In genomic region chr7:123719481-123719806, GRCh38 we compare ENCODE assay signal across 17 cellular contexts. TPM values are rescaled to one million over a fixed set of nuclear protein-coding genes. Genes with fewer than 3 reads are reported as not detected.
A peak's percentile ranks its signal among the peaks of the same experiment; 100 is the strongest.
DNase-seq lines count a peak whose midpoint lies in the region; ATAC-seq and TF ChIP-seq lines count a peak whose summit lies in the region.
"Had no signal": no experiment of that assay in that cellular context is flagged by ENCODE, and none has a peak within 500 bp of the region (broad histone marks: within the 10 kb centered on the region; RNA-seq: fewer than 3 reads in every experiment).

No MANE protein-coding gene starts in this region.

- H3K9me3 Mint-ChIP-seq in MCF 10A (ENCODE audit: unreplicated experiment): no peaks in the 10 kb centered on the region
- H3K9me3 Mint-ChIP-seq in activated CD8-positive, alpha-beta T cell treated with anti-CD3 and anti-CD28 coated beads, Interleukin-2, amount 10 ng/mL, durations not matched to agents 7 days and 5 days (ENCODE audit: insufficient read depth): no peaks in the 10 kb centered on the region
- H3K9me3 Mint-ChIP-seq in stimulated activated naive CD8-positive, alpha-beta T cell treated with anti-CD3 and anti-CD28 coated beads, Interleukin-15, amount 100 ng/mL, for 72 hours: no peaks in the 10 kb centered on the region

- TF ChIP-seq CTCF in MCF 10A (IDR thresholded peaks at IDR 0.05; ENCODE audit: unreplicated experiment): no peak
- TF ChIP-seq CTCF in mammary epithelial cell (conservative IDR thresholded peaks at IDR 0.05 in 1 of 2, IDR thresholded peaks at IDR 0.05 in 1 of 2; ENCODE audit: extremely low read depth in 1 of 2, insufficient read depth in 1 of 2, low read depth in 1 of 2, low read length in 2 of 2): no peak
- no peak for TF ChIP-seq CTCF in heart left ventricle (IDR thresholded peaks at IDR 0.05)

- dilution Hi-C loops in mammary epithelial cell (cut with HindIII; ENCODE audit: low sequenced_read_pairs): no loop called here

- intact Hi-C loops in MCF 10A (cut with micrococcal nuclease): no loop called here
- intact Hi-C loops in mammary epithelial cell (cut with micrococcal nuclease): no loop called here
- intact Hi-C loops in heart left ventricle (cut with DNase I): no loop called here

- peak overlapping the region; percentile 14 for H3K27ac Mint-ChIP-seq in MCF 10A (ENCODE audit: low read depth, unreplicated experiment)
- H3K27ac Mint-ChIP-seq in activated CD8-positive, alpha-beta T cell treated with anti-CD3 and anti-CD28 coated beads, Interleukin-2, amount 10 ng/mL, durations not matched to agents 7 days and 5 days: peak overlapping the region; percentile 89
- H3K27ac Mint-ChIP-seq in stimulated activated naive CD8-positive, alpha-beta T cell treated with anti-CD3 and anti-CD28 coated beads, Interleukin-15, amount 100 ng/mL, for 72 hours: no peak overlapping the region

- POLR2A ChIA-PET in MCF 10A (lab: Yijun Ruan, JAX): interaction anchor here (1.6 kb wide), 1 partner anchor 30 kb away, joined by 6 read pairs; the partner anchor contains the start of gene WASL
- POLR2A ChIA-PET in activated CD8-positive, alpha-beta T cell treated with anti-CD3 and anti-CD28 coated beads, Interleukin-2, amount 10 ng/mL, durations not matched to agents 7 days and 5 days (lab: Charles Lee): interaction anchor here (1.8 kb wide), 1 partner anchor 29 kb away, joined by 10 read pairs; the partner anchor contains the start of gene WASL

- H3K4me1 ChIP-seq in mammary epithelial cell (ENCODE audit: insufficient read depth, low read length): peaks cover 17% of the 10 kb centered on the region
- peaks cover 4 to 85% (median 45%) of the 10 kb centered on the region in 12 donors for H3K4me1 ChIP-seq in heart left ventricle
- H3K4me1 ChIP-seq: colonic mucosa had no signal

- DNase-seq in MCF 10A (ENCODE audit: unreplicated experiment): no peak
- DNase-seq in mammary epithelial cell: no peak
- no peak for DNase-seq in activated CD8-positive, alpha-beta T cell treated with anti-CD3 and anti-CD28 coated beads, Interleukin-2, amount 10 ng/mL, durations not matched to agents 7 days and 5 days
- no peak for DNase-seq in heart left ventricle
- no peak for DNase-seq in stimulated activated naive CD8-positive, alpha-beta T cell treated with anti-CD3 and anti-CD28 coated beads, Interleukin-15, amount 100 ng/mL, for 72 hours
- no peak for DNase-seq in amygdala (lab: John Stamatoyannopoulos, UW)
- no peak for DNase-seq in DMS53 (lab: John Stamatoyannopoulos, UW)
- DNase-seq: activated CD4-positive, alpha-beta T cell treated with anti-CD3 and anti-CD28 coated beads for 48 hours; aorta; colonic mucosa; GOT3; midbrain; NCI-H1436; NCI-H2227 treated with DMSO at 0.1 percent for 48 hours; T1000 had no signal

- no peak for TF ChIP-seq POLR2A in heart left ventricle (IDR thresholded peaks at IDR 0.05)

- ATAC-seq in activated CD8-positive, alpha-beta T cell treated with anti-CD3 and anti-CD28 coated beads, Interleukin-2, amount 10 ng/mL, durations not matched to agents 7 days and 5 days: peak; percentile 28
- ATAC-seq in heart left ventricle (peak; percentile 56 to 85 (median 66)), GM19395 (IDR thresholded peaks at IDR 0.05; ENCODE audit: unreplicated experiment) (no peak)
- ATAC-seq in stimulated activated naive CD8-positive, alpha-beta T cell treated with anti-CD3 and anti-CD28 coated beads, Interleukin-15, amount 100 ng/mL, for 72 hours: peak; percentile 24

- no peaks in the 10 kb centered on the region for H3K27me3 Mint-ChIP-seq in MCF 10A (ENCODE audit: insufficient read depth, unreplicated experiment)
- H3K27me3 Mint-ChIP-seq in activated CD8-positive, alpha-beta T cell treated with anti-CD3 and anti-CD28 coated beads, Interleukin-2, amount 10 ng/mL, durations not matched to agents 7 days and 5 days (ENCODE audit: low read depth): no peaks in the 10 kb centered on the region
- H3K27me3 Mint-ChIP-seq in stimulated activated naive CD8-positive, alpha-beta T cell treated with anti-CD3 and anti-CD28 coated beads, Interleukin-15, amount 100 ng/mL, for 72 hours: no peaks in the 10 kb centered on the region

- no peaks in the 10 kb centered on the region for H3K36me3 Mint-ChIP-seq in MCF 10A (ENCODE audit: insufficient read depth, unreplicated experiment)
- H3K36me3 Mint-ChIP-seq in activated CD8-positive, alpha-beta T cell treated with anti-CD3 and anti-CD28 coated beads, Interleukin-2, amount 10 ng/mL, durations not matched to agents 7 days and 5 days (ENCODE audit: low read depth): peaks cover 32% of the 10 kb centered on the region

- peaks cover 2% of the 10 kb centered on the region for H4K20me1 ChIP-seq in mammary epithelial cell (ENCODE audit: insufficient read depth, low read length)

- no peak overlapping the region for H3K4me3 ChIP-seq in mammary epithelial cell (replicated peaks in 1 of 3; ENCODE audit: insufficient read depth in 1 of 3, low read depth in 2 of 3, low read length in 3 of 3)
- no peak overlapping the region for H3K4me3 ChIP-seq in heart left ventricle
- H3K4me3 ChIP-seq: colonic mucosa had no signal

- H3K79me2 ChIP-seq in mammary epithelial cell (ENCODE audit: insufficient read depth, low read length): peaks cover 97% of the 10 kb centered on the region

- H3K36me3 ChIP-seq in mammary epithelial cell (ENCODE audit: insufficient read depth, low read length) (no peaks in the 10 kb centered on the region), heart left ventricle (no peaks in the 10 kb centered on the region)
- H3K36me3 ChIP-seq: colonic mucosa, neutrophil had no signal

- H3K9me3 ChIP-seq in mammary epithelial cell (replicated peaks; ENCODE audit: insufficient read depth, low read length) (no peaks in the 10 kb centered on the region), heart left ventricle (no peaks in the 10 kb centered on the region)
- H3K9me3 ChIP-seq: colonic mucosa, neutrophil had no signal

- no peaks in the 10 kb centered on the region for H3K27me3 ChIP-seq in mammary epithelial cell (ENCODE audit: insufficient read depth, low read length)
- no peaks in the 10 kb centered on the region for H3K27me3 ChIP-seq in heart left ventricle
- H3K27me3 ChIP-seq: colonic mucosa, neutrophil had no signal

- H3K4me1 Mint-ChIP-seq in MCF 10A (ENCODE audit: insufficient read depth, unreplicated experiment): peaks cover 29% of the 10 kb centered on the region
- H3K4me1 Mint-ChIP-seq in activated CD8-positive, alpha-beta T cell treated with anti-CD3 and anti-CD28 coated beads, Interleukin-2, amount 10 ng/mL, durations not matched to agents 7 days and 5 days (ENCODE audit: low read depth): peaks cover 67% of the 10 kb centered on the region
- peaks cover 53% of the 10 kb centered on the region for H3K4me1 Mint-ChIP-seq in stimulated activated naive CD8-positive, alpha-beta T cell treated with anti-CD3 and anti-CD28 coated beads, Interleukin-15, amount 100 ng/mL, for 72 hours

- no peak overlapping the region for H3K4me2 ChIP-seq in mammary epithelial cell (ENCODE audit: insufficient read depth, low read depth, low read length)

- H3K9ac ChIP-seq in mammary epithelial cell (ENCODE audit: insufficient read depth, low read length): no peak overlapping the region

- in situ Hi-C loops in mammary epithelial cell (cut with MboI; ENCODE audit: low sequenced_read_pairs in 2 of 2): no loop called here

- BruUV-seq in MCF 10A (replicated peaks; lab: Mats Ljungman, UMichigan): no TSS peak
- BruUV-seq in mammary epithelial cell (replicated peaks; lab: Mats Ljungman, UMichigan): no TSS peak

- H3K4me3 Mint-ChIP-seq in MCF 10A (ENCODE audit: unreplicated experiment): no peak overlapping the region
- peak overlapping the region; percentile 68 for H3K4me3 Mint-ChIP-seq in activated CD8-positive, alpha-beta T cell treated with anti-CD3 and anti-CD28 coated beads, Interleukin-2, amount 10 ng/mL, durations not matched to agents 7 days and 5 days
- peak overlapping the region; percentile 65 to 72 for H3K4me3 Mint-ChIP-seq in stimulated activated naive CD8-positive, alpha-beta T cell treated with anti-CD3 and anti-CD28 coated beads, Interleukin-15, amount 100 ng/mL, for 72 hours

- H3K27ac ChIP-seq in mammary epithelial cell (ENCODE audit: insufficient read depth, low read depth, low read length): no peak overlapping the region
- H3K27ac ChIP-seq in heart left ventricle: peak overlapping the region in 9 of 12 donors; percentile 3 to 60 (median 20)
- H3K27ac ChIP-seq: colonic mucosa, neutrophil had no signal

- CTCF ChIA-PET in MCF 10A (lab: Yijun Ruan, JAX) (interaction anchor here (0.6 to 1.6 kb wide), 6 partner anchors 10 to 152 kb away, joined by 3 to 4 read pairs (median 4); no protein-coding TSS in a partner anchor), mammary epithelial cell (lab: Charles Lee; ENCODE audit: low non-redundant PET) (no interaction called here)
- CTCF ChIA-PET in activated CD8-positive, alpha-beta T cell treated with anti-CD3 and anti-CD28 coated beads, Interleukin-2, amount 10 ng/mL, durations not matched to agents 7 days and 5 days (lab: Charles Lee): interaction anchor here (1.9 to 3.6 kb wide), 2 partner anchors 11 to 29 kb away, joined by 8 to 13 read pairs; partner anchors contain the start of gene WASL

- H2AFZ ChIP-seq in mammary epithelial cell (ENCODE audit: low read depth, low read length): no peak overlapping the region

RNA-seq across cellular contexts. Expression of gene WASL, which starts 29.4 kb away (rescaled TPM):
- total RNA-seq in MCF 10A (2022) (34.7 and 38.8 TPM in 2 replicates), mammary epithelial cell (10 to 100 TPM; 26.3 to 45.6 TPM), heart left ventricle (10 to 100 TPM; 20.1 to 30.3 (median 26.4) TPM)
- polyA plus RNA-seq in mammary epithelial cell (13.2 TPM), heart left ventricle (10 to 100 TPM; 11.2 to 23.3 TPM)
- 18.0 TPM for polyA minus RNA-seq in mammary epithelial cell
- total RNA-seq in activated CD8-positive, alpha-beta T cell treated with anti-CD3 and anti-CD28 coated beads, Interleukin-2, amount 10 ng/mL, durations not matched to agents 7 days and 5 days: 1 to 10 TPM; 7.5 to 7.6 TPM

Comparison
In these comparisons a context has a peak if more than half of its experiments do, and no peak if none do; other contexts are left out.
1. H3K27ac Mint-ChIP-seq: peak in MCF 10A (single experiment) and activated CD8-positive, alpha-beta T cell treated with anti-CD3 and anti-CD28 coated beads, Interleukin-2, amount 10 ng/mL, durations not matched to agents 7 days and 5 days (single experiment); none in stimulated activated naive CD8-positive, alpha-beta T cell treated with anti-CD3 and anti-CD28 coated beads, Interleukin-15, amount 100 ng/mL, for 72 hours (0 of 2).